10 cellular contexts compared by ENCODE assay signal in genomic region chr17:58325289-58325726, GRCh38. TPM values are rescaled to one million over a fixed set of nuclear protein-coding genes. Genes with fewer than 3 reads are reported as not detected.
DNase-seq lines count a peak whose midpoint lies in the region; ATAC-seq, FAIRE-seq and TF ChIP-seq lines count a peak whose summit lies in the region.
"Had no signal": no experiment of that assay in that cellular context is flagged by ENCODE, and none has a peak within 500 bp of the region (broad histone marks: within the 10 kb centered on the region; RNA-seq: fewer than 3 reads in every experiment).

No MANE protein-coding gene starts in this region.

- no peak for TF ChIP-seq CTCF in AG04450 (IDR thresholded peaks at IDR 0.05; ENCODE audit: low read depth, low read length)
- no peak for TF ChIP-seq CTCF in GM23338 (conservative IDR thresholded peaks at IDR 0.05; ENCODE audit: low read depth in 2 of 2)
- no peak for TF ChIP-seq CTCF in mesothelial cell of epicardium (IDR thresholded peaks at IDR 0.05; ENCODE audit: unreplicated experiment)

- peak overlapping the region; percentile 86 for H3K4me2 ChIP-seq in GM23338

- no peaks in the 10 kb centered on the region for H4K20me1 ChIP-seq in GM23338 (replicated peaks; ENCODE audit: insufficient read depth)

- no peaks in the 10 kb centered on the region for H3K9me2 ChIP-seq in GM23338 (ENCODE audit: insufficient read depth)

- ATAC-seq in GM23338, result peak; percentile 50
- ATAC-seq in activated CD8-positive, alpha-beta T cell treated with anti-CD3 and anti-CD28 coated beads, Interleukin-2, amount 10 ng/mL, durations not matched to agents 7 days and 5 days, result no peak
- ATAC-seq in GM21367 (IDR thresholded peaks at IDR 0.05; ENCODE audit: unreplicated experiment), result no peak

- H3K9me3 Mint-ChIP-seq in GM23338, result no peaks in the 10 kb centered on the region; the same call in 2 of the 3 replicates
- no peaks in the 10 kb centered on the region for H3K9me3 Mint-ChIP-seq in activated CD8-positive, alpha-beta T cell treated with anti-CD3 and anti-CD28 coated beads, Interleukin-2, amount 10 ng/mL, durations not matched to agents 7 days and 5 days (ENCODE audit: insufficient read depth)
- H3K9me3 Mint-ChIP-seq in mesothelial cell of epicardium, result no peaks in the 10 kb centered on the region

- CTCF ChIA-PET in AG04450 (lab: Charles Lee), result interaction anchor here (0.6 to 1.0 kb wide), 3 partner anchors 8 to 31 kb away, joined by 3 to 6 read pairs (median 3); no protein-coding TSS in a partner anchor
- CTCF ChIA-PET in activated CD8-positive, alpha-beta T cell treated with anti-CD3 and anti-CD28 coated beads, Interleukin-2, amount 10 ng/mL, durations not matched to agents 7 days and 5 days (lab: Charles Lee), result interaction anchor here (0.8 to 4.4 kb wide), 8 partner anchors 9 to 93 kb away, joined by 3 to 62 read pairs (median 6); no protein-coding TSS in a partner anchor

- peaks cover 35% of the 10 kb centered on the region for H3K4me1 ChIP-seq in GM23338 (ENCODE audit: insufficient read depth)

- peaks cover 2% of the 10 kb centered on the region for H3K27me3 ChIP-seq in AG04450 (ENCODE audit: control insufficient read depth, insufficient read depth, low read length)
- peaks cover 23% of the 10 kb centered on the region for H3K27me3 ChIP-seq in GM23338 (ENCODE audit: insufficient read depth)
- H3K27me3 ChIP-seq: cardiac muscle cell had no signal

- peak overlapping the region; percentile 79 for H3K4me3 Mint-ChIP-seq in GM23338
- peak overlapping the region; percentile 27 for H3K4me3 Mint-ChIP-seq in activated CD8-positive, alpha-beta T cell treated with anti-CD3 and anti-CD28 coated beads, Interleukin-2, amount 10 ng/mL, durations not matched to agents 7 days and 5 days
- H3K4me3 Mint-ChIP-seq in mesothelial cell of epicardium, result peak overlapping the region; percentile 74

- H3K27ac ChIP-seq in AG04450 (ENCODE audit: low read depth, low read length), result peak overlapping the region; percentile 11
- no peak overlapping the region for H3K27ac ChIP-seq in GM23338 (ENCODE audit: low read depth)
- H3K27ac ChIP-seq: cardiac muscle cell had no signal

- no peaks in the 10 kb centered on the region for H3K79me2 ChIP-seq in GM23338 (replicated peaks; ENCODE audit: insufficient read depth)

- DNase-seq in AG04450 (ENCODE audit: low read depth, low spot score) (no peak), GM23338 (ENCODE audit: low spot score) (peak; percentile 90), mesothelial cell of epicardium (ENCODE audit: low spot score in 2 of 2, unreplicated experiment in 2 of 2) (no peak), RCC 7860 (ENCODE audit: low spot score) (no peak), Ammon's horn (ENCODE audit: low spot score) (no peak), LoVo (ENCODE audit: low spot score) (no peak)
- peak; percentile 57 for DNase-seq in activated CD8-positive, alpha-beta T cell treated with anti-CD3 and anti-CD28 coated beads, Interleukin-2, amount 10 ng/mL, durations not matched to agents 7 days and 5 days
- DNase-seq: T-helper 1 cell had no signal

- H3K4me1 Mint-ChIP-seq in GM23338, result peaks cover 47% of the 10 kb centered on the region
- peaks cover 38% of the 10 kb centered on the region for H3K4me1 Mint-ChIP-seq in activated CD8-positive, alpha-beta T cell treated with anti-CD3 and anti-CD28 coated beads, Interleukin-2, amount 10 ng/mL, durations not matched to agents 7 days and 5 days (ENCODE audit: low read depth)
- peaks cover 25% of the 10 kb centered on the region for H3K4me1 Mint-ChIP-seq in mesothelial cell of epicardium

- H3K27ac Mint-ChIP-seq in GM23338 (peak overlapping the region; percentile 45; the same call in 1 of the 2 replicates), mesothelial cell of epicardium (peak overlapping the region; percentile 61)
- peak overlapping the region; percentile 75 for H3K27ac Mint-ChIP-seq in activated CD8-positive, alpha-beta T cell treated with anti-CD3 and anti-CD28 coated beads, Interleukin-2, amount 10 ng/mL, durations not matched to agents 7 days and 5 days

- H3K27me3 Mint-ChIP-seq in GM23338 (ENCODE audit: insufficient read depth, low read depth, poor library complexity), result peaks cover 38% of the 10 kb centered on the region
- H3K27me3 Mint-ChIP-seq in activated CD8-positive, alpha-beta T cell treated with anti-CD3 and anti-CD28 coated beads, Interleukin-2, amount 10 ng/mL, durations not matched to agents 7 days and 5 days (ENCODE audit: low read depth), result peaks cover 6% of the 10 kb centered on the region
- H3K27me3 Mint-ChIP-seq in mesothelial cell of epicardium (ENCODE audit: low read depth), result no peaks in the 10 kb centered on the region

- no peak for FAIRE-seq in RCC 7860 (lab: Jason Lieb, UNC)

- peaks cover 3% of the 10 kb centered on the region; the same call in 1 of the 2 replicates for H3F3A ChIP-seq in GM23338 (replicated peaks; ENCODE audit: low read depth)

- H3K36me3 ChIP-seq in GM23338 (ENCODE audit: insufficient read depth), result no peaks in the 10 kb centered on the region
- H3K36me3 ChIP-seq: cardiac muscle cell had no signal

- H3K36me3 Mint-ChIP-seq in GM23338 (ENCODE audit: low read depth) (no peaks in the 10 kb centered on the region), mesothelial cell of epicardium (peaks cover 5% of the 10 kb centered on the region)
- H3K36me3 Mint-ChIP-seq in activated CD8-positive, alpha-beta T cell treated with anti-CD3 and anti-CD28 coated beads, Interleukin-2, amount 10 ng/mL, durations not matched to agents 7 days and 5 days (ENCODE audit: low read depth), result peaks cover 51% of the 10 kb centered on the region

- peak overlapping the region; percentile 94 for H2AFZ ChIP-seq in GM23338

- no peaks in the 10 kb centered on the region; the same call in 1 of the 2 replicates for H3K9me3 ChIP-seq in AG04450 (ENCODE audit: control insufficient read depth, insufficient read depth, low read length)

- POLR2A ChIA-PET in AG04450 (lab: Yijun Ruan, JAX), result interaction anchor here (0.9 to 3.1 kb wide), 3 partner anchors 13 to 27 kb away, joined by 3 to 17 read pairs (median 5); partner anchors contain the start of gene SUPT4H1
- POLR2A ChIA-PET in activated CD8-positive, alpha-beta T cell treated with anti-CD3 and anti-CD28 coated beads, Interleukin-2, amount 10 ng/mL, durations not matched to agents 7 days and 5 days (lab: Charles Lee), result interaction anchor here (0.7 to 28.8 kb wide), 7 partner anchors 10 to 92 kb away, joined by 3 to 2649 read pairs (median 6); partner anchors contain the start of genes RNF43 and SUPT4H1

- H3K4me3 ChIP-seq in AG04450 (ENCODE audit: low read depth, low read length) (no peak overlapping the region), GM23338 (peak overlapping the region; percentile 65; the same call in 1 of the 2 replicates)

TF ChIP-seq in GM23338, 12 proteins besides CTCF, POLR2A, EP300 and RAD21 (continues in another document):
- TF ChIP-seq NANOG (IDR thresholded peaks at IDR 0.05; ENCODE audit: borderline replicate concordance) (no peak), CREB1 (CRISPR knock-in tag; IDR thresholded peaks at IDR 0.05; ENCODE audit: low read depth) (no peak)

RNA-seq across cellular contexts. Expression of gene TSPOAP1, which starts 3.3 kb away (rescaled TPM):
- 1.5 and 1.7 TPM in 2 replicates for polyA plus RNA-seq in AG04450 (2011; rRNA removed)
- polyA minus RNA-seq in AG04450 (2011; rRNA and poly(A)+ RNA removed), result 1.8 and 2.3 TPM in 2 replicates
- 11.8 and 12.9 TPM in 2 replicates for total RNA-seq in GM23338 (2014; rRNA removed; shearing (Covaris generic))
- 6.3 and 7.3 TPM in 2 replicates for polyA plus RNA-seq in GM23338 (2016; fragmentation: Nextera tagmentation; extraction: Ambion mirVana)
- 10 to 100 TPM; 45.8 to 51.5 TPM for total RNA-seq in activated CD8-positive, alpha-beta T cell treated with anti-CD3 and anti-CD28 coated beads, Interleukin-2, amount 10 ng/mL, durations not matched to agents 7 days and 5 days
- total RNA-seq in mesothelial cell of epicardium, result 87.2 to 88.8 TPM (median 88.4 TPM) in 3 replicates

RNA-seq across cellular contexts. Expression of gene SUPT4H1, which starts 26.7 kb away (rescaled TPM):
- polyA plus RNA-seq in AG04450 (2011; rRNA removed), result 178 and 191 TPM in 2 replicates
- 69.3 and 73.1 TPM in 2 replicates for polyA minus RNA-seq in AG04450 (2011; rRNA and poly(A)+ RNA removed)
- total RNA-seq in GM23338 (2014; rRNA removed; shearing (Covaris generic)), result 82.2 and 87.0 TPM in 2 replicates
- polyA plus RNA-seq in GM23338 (2016; fragmentation: Nextera tagmentation; extraction: Ambion mirVana), result 73.9 and 83.7 TPM in 2 replicates
- 10 to 100 TPM; 75.2 to 90.8 TPM for total RNA-seq in activated CD8-positive, alpha-beta T cell treated with anti-CD3 and anti-CD28 coated beads, Interleukin-2, amount 10 ng/mL, durations not matched to agents 7 days and 5 days
- 76.8 to 90.7 TPM (median 86.6 TPM) in 3 replicates for total RNA-seq in mesothelial cell of epicardium

RNA-seq across cellular contexts. Expression of gene MPO, which starts 44.6 kb away (rescaled TPM):
- polyA plus RNA-seq in AG04450 (2011; rRNA removed) (not detected in 2 replicates), GM23338 (2016; fragmentation: Nextera tagmentation; extraction: Ambion mirVana) (0.08 TPM in 1 of 2 replicates, not detected in the other)
- polyA minus RNA-seq in AG04450 (2011; rRNA and poly(A)+ RNA removed), result not detected in 2 replicates
- total RNA-seq in GM23338 (2014; rRNA removed; shearing (Covaris generic)), result 0.12 TPM in 1 of 2 replicates, not detected in the other
- not detected for total RNA-seq in activated CD8-positive, alpha-beta T cell treated with anti-CD3 and anti-CD28 coated beads, Interleukin-2, amount 10 ng/mL, durations not matched to agents 7 days and 5 days
- not detected in 3 replicates for total RNA-seq in mesothelial cell of epicardium
- total RNA-seq: cardiac muscle cell had no signal
- polyA plus RNA-seq: cardiac muscle cell had no signal

Comparison
In these comparisons a context has a peak if more than half of its experiments do, and no peak if none do; other contexts are left out.
1. DNase-seq: peak in GM23338 (single experiment) and activated CD8-positive, alpha-beta T cell treated with anti-CD3 and anti-CD28 coated beads, Interleukin-2, amount 10 ng/mL, durations not matched to agents 7 days and 5 days (single experiment); none in AG04450 (single experiment), mesothelial cell of epicardium (0 of 2), RCC 7860 (single experiment), Ammon's horn (single experiment) and LoVo (single experiment).
2. H3K4me3 Mint-ChIP-seq: peak in every context shown above with its lines; median percentile 79 in GM23338; 74 in mesothelial cell of epicardium; 27 in activated CD8-positive, alpha-beta T cell treated with anti-CD3 and anti-CD28 coated beads, Interleukin-2, amount 10 ng/mL, durations not matched to agents 7 days and 5 days.
3. Peak in every context shown above with its lines, with median percentiles within 50 percentile points of each other: H3K27ac Mint-ChIP-seq.